ENCODE assay signal across 9 cellular contexts in the genomic region with DNA sequence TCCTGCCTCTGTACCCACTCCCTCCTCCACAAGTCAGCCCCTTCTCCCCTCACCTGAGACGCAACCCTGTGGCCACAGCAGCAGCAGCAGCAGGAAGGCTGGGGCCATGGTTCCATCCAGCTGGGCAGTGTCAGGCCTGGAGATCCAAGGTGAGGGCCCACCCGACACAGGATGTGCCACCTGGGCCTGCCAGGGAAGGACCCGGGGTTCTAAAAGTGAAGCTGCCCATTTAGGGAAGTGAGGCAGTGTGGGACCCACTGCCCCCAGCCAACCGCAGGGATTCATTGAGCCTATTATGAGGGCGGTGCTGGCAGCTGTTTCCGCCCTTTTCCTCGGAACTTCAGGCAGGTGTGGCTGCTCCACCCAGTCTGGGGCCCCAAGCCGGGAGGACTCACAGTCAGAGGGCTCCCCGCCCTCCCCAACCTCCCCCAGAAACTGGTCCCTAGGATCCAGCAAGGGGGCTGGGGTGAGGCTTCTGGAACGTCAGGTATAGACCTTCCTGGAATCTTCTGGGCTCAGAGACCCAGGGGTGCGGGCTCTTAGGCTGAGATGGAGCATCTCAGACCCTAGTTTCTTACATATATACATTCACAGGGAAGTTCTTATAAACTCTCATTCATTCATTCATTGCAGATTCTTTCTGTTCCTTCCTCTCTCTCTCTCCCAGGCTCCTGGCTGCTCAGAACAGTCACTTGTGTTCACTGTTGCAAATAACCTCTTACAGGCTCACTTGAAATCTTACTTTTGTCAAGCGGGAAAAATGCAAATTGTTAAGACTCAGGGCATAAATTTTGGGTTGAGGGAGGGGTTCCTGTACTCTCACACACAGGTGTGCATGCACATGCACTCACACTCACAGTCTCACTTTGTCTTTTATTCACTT. TPM values are rescaled to one million over a fixed set of nuclear protein-coding genes. Genes with fewer than 3 reads are reported as not detected.
DNase-seq lines count a peak whose midpoint lies in the region; ATAC-seq and TF ChIP-seq lines count a peak whose summit lies in the region.
"Had no signal": no experiment of that assay in that cellular context is flagged by ENCODE, and none has a peak within 500 bp of the region (broad histone marks: within the 10 kb centered on the region; RNA-seq: fewer than 3 reads in every experiment).

A gene with protein sequence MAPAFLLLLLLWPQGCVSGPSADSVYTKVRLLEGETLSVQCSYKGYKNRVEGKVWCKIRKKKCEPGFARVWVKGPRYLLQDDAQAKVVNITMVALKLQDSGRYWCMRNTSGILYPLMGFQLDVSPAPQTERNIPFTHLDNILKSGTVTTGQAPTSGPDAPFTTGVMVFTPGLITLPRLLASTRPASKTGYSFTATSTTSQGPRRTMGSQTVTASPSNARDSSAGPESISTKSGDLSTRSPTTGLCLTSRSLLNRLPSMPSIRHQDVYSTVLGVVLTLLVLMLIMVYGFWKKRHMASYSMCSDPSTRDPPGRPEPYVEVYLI (minus strand): TSS at position 249 of the 883 bp plus-strand sequence. CDS start 141 bp downstream, at position 108.

- H3K36me3 Mint-ChIP-seq in T-cell (peaks cover 5% of the 10 kb centered on the region), glutamatergic neuron (ENCODE audit: unreplicated experiment) (no peaks in the 10 kb centered on the region)

- ATAC-seq in T-cell (replicated peaks in 1 of 4): peak; percentile 3 to 37 (median 26)

- peaks cover 0 to 6% (median 0%) of the 10 kb centered on the region in 4 donors for H3K4me1 ChIP-seq in esophagus muscularis mucosa
- peaks cover 0 to 9% (median 0%) of the 10 kb centered on the region in 4 donors for H3K4me1 ChIP-seq in tibial nerve
- H3K4me1 ChIP-seq in ascending aorta: no peaks in the 10 kb centered on the region

- peak within 1 kb of the TSS in 1 of 4 donors; percentile 54 for H3K27ac ChIP-seq in esophagus muscularis mucosa (replicated peaks in 1 of 4)
- peak within 1 kb of the TSS in 3 of 4 donors; percentile 17 to 76 (median 36) for H3K27ac ChIP-seq in tibial nerve
- no peak within 1 kb of the TSS for H3K27ac ChIP-seq in ascending aorta

- peaks cover 0 to 2% (median 0%) of the 10 kb centered on the region in 4 donors for H3K27me3 ChIP-seq in esophagus muscularis mucosa
- no peaks in the 10 kb centered on the region for H3K27me3 ChIP-seq in tibial nerve
- H3K27me3 ChIP-seq in ascending aorta: no peaks in the 10 kb centered on the region

- WGBS in esophagus muscularis mucosa: 75% methylated on average over 7 of the region's 12 CpGs
- WGBS in tibial nerve, 2 donors: 62 to 63% methylated on average over 11 to 12 of the region's 12 CpGs

- TF ChIP-seq EP300 in esophagus muscularis mucosa (IDR thresholded peaks at IDR 0.05) (no peak), tibial nerve (IDR thresholded peaks at IDR 0.05) (no peak)

- H3K27me3 Mint-ChIP-seq in T-cell (no peaks in the 10 kb centered on the region), glutamatergic neuron (ENCODE audit: unreplicated experiment) (no peaks in the 10 kb centered on the region)

- peak; percentile 73 for DNase-seq in activated CD8-positive, alpha-beta memory T cell treated with anti-CD3 and anti-CD28 coated beads for 24 hours
- DNase-seq in activated CD8-positive, alpha-beta memory T cell treated with anti-CD3 and anti-CD28 coated beads, Interleukin-2, amount 50 U/mL, for 4 hours: no peak
- DNase-seq in T-cell (peak in 14 of 34 experiments; percentile 4 to 50 (median 16)), esophagus muscularis mucosa (ENCODE audit: extremely low spot score) (peak; percentile 87), tibial nerve (ENCODE audit: low spot score in 2 of 2) (no peak), glutamatergic neuron (no peak), NCI-H1694 treated with DMSO at 0.1 percent for 48 hours (lab: John Stamatoyannopoulos, UW) (no peak), ascending aorta (ENCODE audit: low spot score in 2 of 2) (no peak)

- no peak for TF ChIP-seq CTCF in esophagus muscularis mucosa (IDR thresholded peaks at IDR 0.05)
- TF ChIP-seq CTCF in tibial nerve (IDR thresholded peaks at IDR 0.05): no peak
- no peak for TF ChIP-seq CTCF in glutamatergic neuron (IDR thresholded peaks at IDR 0.05; ENCODE audit: partially characterized antibody, unreplicated experiment)
- no peak for TF ChIP-seq CTCF in ascending aorta (IDR thresholded peaks at IDR 0.05)

- POLR2A ChIA-PET in T-cell (lab: Charles Lee): no interaction called here

- H3K4me1 Mint-ChIP-seq in T-cell (peaks cover 66 to 87% (median 83%) of the 10 kb centered on the region in 3 donors), glutamatergic neuron (ENCODE audit: low read depth, unreplicated experiment) (no peaks in the 10 kb centered on the region)

- H3K4me3 ChIP-seq in esophagus muscularis mucosa (no peak within 1 kb of the TSS), tibial nerve (no peak within 1 kb of the TSS), ascending aorta (no peak within 1 kb of the TSS)

- peak within 1 kb of the TSS; percentile 38 to 80 (median 57) for H3K4me3 Mint-ChIP-seq in T-cell
- no peak within 1 kb of the TSS for H3K4me3 Mint-ChIP-seq in glutamatergic neuron (ENCODE audit: unreplicated experiment)

- H3K36me3 ChIP-seq in esophagus muscularis mucosa: no peaks in the 10 kb centered on the region
- H3K36me3 ChIP-seq in tibial nerve: no peaks in the 10 kb centered on the region
- no peaks in the 10 kb centered on the region for H3K36me3 ChIP-seq in ascending aorta

- intact Hi-C loops in esophagus muscularis mucosa (cut with DNase I): no loop called here
- intact Hi-C loops in ascending aorta (cut with DNase I): no loop called here

- H3K9me3 ChIP-seq in esophagus muscularis mucosa: no peaks in the 10 kb centered on the region
- H3K9me3 ChIP-seq in tibial nerve: no peaks in the 10 kb centered on the region
- H3K9me3 ChIP-seq in ascending aorta: no peaks in the 10 kb centered on the region

- H3K9me3 Mint-ChIP-seq in T-cell (no peaks in the 10 kb centered on the region), glutamatergic neuron (ENCODE audit: unreplicated experiment) (peaks cover 3% of the 10 kb centered on the region)

- CTCF ChIA-PET in T-cell (lab: Charles Lee): interaction anchor here in 1 of 2 donors (0.8 to 1.2 kb wide), 2 partner anchors 9 to 78 kb away, joined by 4 to 11 read pairs; no protein-coding TSS in a partner anchor

- no peak for TF ChIP-seq POLR2A in esophagus muscularis mucosa (IDR thresholded peaks at IDR 0.05; ENCODE audit: low read depth)
- TF ChIP-seq POLR2A in tibial nerve (IDR thresholded peaks at IDR 0.05): no peak

- H3K27ac Mint-ChIP-seq in T-cell (peak within 1 kb of the TSS; percentile 99), glutamatergic neuron (ENCODE audit: unreplicated experiment) (no peak within 1 kb of the TSS)

RNA-seq across cellular contexts. Expression of the gene that starts here (rescaled TPM):
- 1 to 10 TPM; 1.2 to 5.8 (median 3.7) TPM for total RNA-seq in T-cell
- under 1 TPM in 1 of 4 donors, not detected in 3; 0.66 TPM for total RNA-seq in esophagus muscularis mucosa
- not detected for total RNA-seq in tibial nerve
- not detected for total RNA-seq in glutamatergic neuron (ENCODE audit: unreplicated experiment)
- total RNA-seq in ascending aorta: not detected
- total RNA-seq: SK-MEL-5 had no signal

Comparison
In these comparisons a context has a peak if more than half of its experiments do, and no peak if none do; other contexts are left out.
1. Peak in DNase-seq in esophagus muscularis mucosa; RNA of the gene not detected or under 1 TPM.
2. H3K27ac ChIP-seq: peak in tibial nerve (3 of 4); none in ascending aorta (0 of 2).